Comparison of ENCODE assay signal across 18 cellular contexts in the genomic region with DNA sequence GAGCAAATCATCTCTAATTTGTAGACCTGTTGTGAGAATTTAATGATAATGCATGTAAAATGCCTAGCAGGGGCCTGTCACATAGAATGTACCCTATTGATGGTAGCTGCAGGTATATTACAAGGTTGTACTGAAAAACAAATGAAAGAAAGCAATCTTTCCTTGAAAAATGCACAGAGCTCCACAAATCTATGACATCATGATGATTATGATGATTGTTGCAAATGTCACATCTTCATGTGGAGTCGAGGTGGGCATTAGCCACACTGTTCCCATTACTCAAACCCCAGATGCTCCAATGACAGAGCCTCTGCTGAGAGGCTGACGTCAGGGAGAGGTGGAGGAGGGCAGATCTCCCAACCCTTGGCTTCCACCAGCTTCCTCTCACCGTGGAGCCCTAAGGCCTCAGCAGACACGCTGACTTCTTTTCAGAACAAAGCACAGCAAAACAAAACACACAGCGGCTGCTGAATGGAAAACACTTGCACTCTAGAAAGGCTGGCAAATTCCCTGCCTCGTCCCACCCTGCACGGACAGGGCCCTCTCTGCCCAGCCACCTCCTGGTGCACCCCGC.
"Had no signal": no experiment of that assay in that cellular context is flagged by ENCODE, and none has a peak within 500 bp of the region (broad histone marks: within the 10 kb centered on the region; RNA-seq: fewer than 3 reads in every experiment).

No MANE protein-coding gene starts in this region.

- H3K27ac Mint-ChIP-seq: activated CD4-positive, alpha-beta T cell treated with anti-CD3 and anti-CD28 coated beads, Interleukin-2, amount 10 ng/mL, durations not matched to agents 7 days and 5 days; activated CD8-positive, alpha-beta T cell treated with anti-CD3 and anti-CD28 coated beads, Interleukin-2, amount 10 ng/mL, durations not matched to agents 7 days and 5 days; activated naive CD8-positive, alpha-beta T cell treated with anti-CD3 and anti-CD28 coated beads, Interleukin-2, amount 10 ng/mL, durations not matched to agents 7 days and 5 days; activated T-cell treated with anti-CD3 and anti-CD28 coated beads, Interleukin-2, amount 50 U/mL, for 24 hours; activated T-helper 2 cell treated with anti-CD3 and anti-CD28 coated beads, Interferon-gamma antibody, Interleukin-2, Interleukin-4, amounts not matched to agents 10 μg/mL and 5 μg/mL and 100 μg/mL, durations not matched to agents 14 hours and 24 hours and 36 hours; effector memory CD8-positive, alpha-beta T cell; memory B cell had no signal

- ATAC-seq: activated CD8-positive, alpha-beta T cell treated with anti-CD3 and anti-CD28 coated beads, Interleukin-2, amount 10 ng/mL, durations not matched to agents 7 days and 5 days; effector memory CD8-positive, alpha-beta T cell; stimulated activated naive CD8-positive, alpha-beta T cell treated with anti-CD3 and anti-CD28 coated beads, Interleukin-15, Interleukin-2, amounts not matched to agents 100 U/mL and 50 U/mL, for 24 hours had no signal

- H3K9ac ChIP-seq: parathyroid adenoma had no signal

- H3K27me3 ChIP-seq: vagina had no signal

- H3K4me1 ChIP-seq: parathyroid adenoma, transverse colon, vagina had no signal

- DNase-seq: activated CD4-positive, alpha-beta T cell treated with anti-CD3 and anti-CD28 coated beads, Interleukin-2, amount 10 ng/mL, durations not matched to agents 7 days and 5 days; activated CD8-positive, alpha-beta T cell treated with anti-CD3 and anti-CD28 coated beads, Interleukin-2, amount 10 ng/mL, durations not matched to agents 7 days and 5 days; activated naive CD4-positive, alpha-beta T cell treated with Interleukin-2 at 50 U/mL for 16 hours; activated naive CD8-positive, alpha-beta T cell treated with anti-CD3 and anti-CD28 coated beads, Interleukin-2, amount 10 ng/mL, durations not matched to agents 7 days and 5 days; activated T-cell treated with anti-CD3 and anti-CD28 coated beads, Interleukin-2, amount 50 U/mL, for 24 hours; dermis blood vessel endothelial cell; effector memory CD8-positive, alpha-beta T cell; stimulated activated CD4-positive, alpha-beta T cell treated with anti-CD3 and anti-CD28 coated beads, Interleukin-12 subunit alpha, Interleukin-12 subunit beta, amount 100 ng/mL, for 4 hours; stimulated activated CD4-positive, alpha-beta T cell treated with anti-CD3 and anti-CD28 coated beads, Interleukin-1b, Interleukin-23, amount 100 ng/mL, for 48 hours; stimulated activated naive CD8-positive, alpha-beta T cell treated with anti-CD3 and anti-CD28 coated beads, Interleukin-15, Interleukin-2, amounts not matched to agents 100 U/mL and 50 U/mL, for 24 hours; T-helper 1 cell; T-helper 9 cell; transverse colon had no signal

- H3K79me2 ChIP-seq: parathyroid adenoma had no signal

- H3K36me3 Mint-ChIP-seq: activated naive CD8-positive, alpha-beta T cell treated with anti-CD3 and anti-CD28 coated beads, Interleukin-2, amount 10 ng/mL, durations not matched to agents 7 days and 5 days; memory B cell had no signal

- H3K9me3 ChIP-seq: transverse colon, vagina had no signal

- H3K9me3 Mint-ChIP-seq: activated CD4-positive, alpha-beta T cell treated with anti-CD3 and anti-CD28 coated beads, Interleukin-2, amount 10 ng/mL, durations not matched to agents 7 days and 5 days; activated naive CD8-positive, alpha-beta T cell treated with anti-CD3 and anti-CD28 coated beads, Interleukin-2, amount 10 ng/mL, durations not matched to agents 7 days and 5 days; activated T-cell treated with anti-CD3 and anti-CD28 coated beads, Interleukin-2, amount 50 U/mL, for 24 hours; activated T-helper 2 cell treated with anti-CD3 and anti-CD28 coated beads, Interferon-gamma antibody, Interleukin-2, Interleukin-4, amounts not matched to agents 10 μg/mL and 5 μg/mL and 100 μg/mL, durations not matched to agents 14 hours and 24 hours and 36 hours; central memory CD8-positive, alpha-beta T cell; effector memory CD8-positive, alpha-beta T cell; memory B cell had no signal

- H2AFZ ChIP-seq: parathyroid adenoma had no signal

- H3K27ac ChIP-seq: parathyroid adenoma, transverse colon, vagina had no signal

- H3K4me3 Mint-ChIP-seq: activated CD4-positive, alpha-beta T cell treated with anti-CD3 and anti-CD28 coated beads, Interleukin-2, amount 10 ng/mL, durations not matched to agents 7 days and 5 days; activated CD8-positive, alpha-beta T cell treated with anti-CD3 and anti-CD28 coated beads, Interleukin-2, amount 10 ng/mL, durations not matched to agents 7 days and 5 days; activated naive CD8-positive, alpha-beta T cell treated with anti-CD3 and anti-CD28 coated beads, Interleukin-2, amount 10 ng/mL, durations not matched to agents 7 days and 5 days; activated T-cell treated with anti-CD3 and anti-CD28 coated beads, Interleukin-2, amount 50 U/mL, for 24 hours; central memory CD8-positive, alpha-beta T cell; effector memory CD8-positive, alpha-beta T cell; memory B cell had no signal

- H3K4me3 ChIP-seq: transverse colon, vagina had no signal

- H3K27me3 Mint-ChIP-seq: activated CD4-positive, alpha-beta T cell treated with anti-CD3 and anti-CD28 coated beads, Interleukin-2, amount 10 ng/mL, durations not matched to agents 7 days and 5 days; activated T-cell treated with anti-CD3 and anti-CD28 coated beads, Interleukin-2, amount 50 U/mL, for 24 hours; memory B cell had no signal

- H3K4me1 Mint-ChIP-seq: activated CD4-positive, alpha-beta T cell treated with anti-CD3 and anti-CD28 coated beads, Interleukin-2, amount 10 ng/mL, durations not matched to agents 7 days and 5 days; activated naive CD8-positive, alpha-beta T cell treated with anti-CD3 and anti-CD28 coated beads, Interleukin-2, amount 10 ng/mL, durations not matched to agents 7 days and 5 days; central memory CD8-positive, alpha-beta T cell; memory B cell had no signal

- H3K36me3 ChIP-seq: transverse colon, vagina had no signal
